ENCODE assay signal across 24 cellular contexts in genomic region chr4:158863296-158863695, GRCh38.
"Had no signal": no experiment of that assay in that cellular context is flagged by ENCODE, and none has a peak within 500 bp of the region (broad histone marks: within the 10 kb centered on the region; RNA-seq: fewer than 3 reads in every experiment).

No MANE protein-coding gene starts in this region.

- H3K27ac Mint-ChIP-seq: activated B cell treated with CpG ODN at 0.5 μM for 24 hours; activated CD4-positive, alpha-beta T cell treated with anti-CD3 and anti-CD28 coated beads for 36 hours; activated naive CD8-positive, alpha-beta T cell; activated T-helper 2 cell treated with anti-CD3 and anti-CD28 coated beads, Interferon-gamma antibody, Interleukin-2, Interleukin-4, amounts not matched to agents 10 μg/mL and 5 μg/mL and 100 μg/mL, durations not matched to agents 14 hours and 24 hours and 36 hours; naive thymus-derived CD8-positive, alpha-beta T cell; type B pancreatic cell had no signal

- H3K9me3 ChIP-seq: adrenal gland, ascending aorta, colonic mucosa, esophagus squamous epithelium, gastrocnemius medialis, left ventricle myocardium inferior, prostate gland, thoracic aorta had no signal

- H3K27me3 Mint-ChIP-seq: activated CD4-positive, alpha-beta T cell treated with anti-CD3 and anti-CD28 coated beads for 36 hours; activated naive CD8-positive, alpha-beta T cell; naive thymus-derived CD8-positive, alpha-beta T cell; type B pancreatic cell had no signal

- H3K4me3 ChIP-seq: adrenal gland, ascending aorta, colonic mucosa, dorsolateral prefrontal cortex, esophagus squamous epithelium, gastrocnemius medialis, left ventricle myocardium inferior, prostate gland, thoracic aorta had no signal

- H3K9me3 Mint-ChIP-seq: activated B cell treated with CpG ODN at 0.5 μM for 24 hours; activated T-cell treated with anti-CD3 and anti-CD28 coated beads, Interleukin-2, amount 50 U/mL, for 4 hours; activated T-helper 2 cell treated with anti-CD3 and anti-CD28 coated beads, Interferon-gamma antibody, Interleukin-2, Interleukin-4, amounts not matched to agents 10 μg/mL and 5 μg/mL and 100 μg/mL, durations not matched to agents 14 hours and 24 hours and 36 hours; naive thymus-derived CD8-positive, alpha-beta T cell; type B pancreatic cell had no signal

- H3K27ac ChIP-seq: adrenal gland, ascending aorta, brain microvascular endothelial cell, colonic mucosa, esophagus squamous epithelium, left ventricle myocardium inferior, prostate gland, thoracic aorta had no signal

- H3K4me3 Mint-ChIP-seq: activated B cell treated with CpG ODN at 0.5 μM for 24 hours; activated CD4-positive, alpha-beta T cell treated with anti-CD3 and anti-CD28 coated beads for 36 hours; activated naive CD8-positive, alpha-beta T cell; activated T-cell treated with anti-CD3 and anti-CD28 coated beads, Interleukin-2, amount 50 U/mL, for 4 hours; naive thymus-derived CD8-positive, alpha-beta T cell; type B pancreatic cell had no signal

- H3K27me3 ChIP-seq: adrenal gland, ascending aorta, brain microvascular endothelial cell, colonic mucosa, dorsolateral prefrontal cortex, esophagus squamous epithelium, gastrocnemius medialis had no signal

- DNase-seq: activated B cell treated with CpG ODN at 0.5 μM for 24 hours; activated CD4-positive, alpha-beta T cell treated with anti-CD3 and anti-CD28 coated beads for 36 hours; activated CD4-positive, alpha-beta T cell treated with anti-CD3 and anti-CD28 coated beads, Interleukin-2, amount 50 U/mL, for 4 hours; activated CD8-positive, alpha-beta memory T cell treated with anti-CD3 and anti-CD28 coated beads, Interleukin-2, amount 50 U/mL, for 48 hours; activated naive CD4-positive, alpha-beta T cell; activated T-cell treated with anti-CD3 and anti-CD28 coated beads, Interleukin-2, amount 50 U/mL, for 4 hours; adrenal gland; brain microvascular endothelial cell; central memory CD4-positive, alpha-beta T cell; colonic mucosa; esophagus squamous epithelium; gastrocnemius medialis; hypothalamus; left ventricle myocardium inferior; naive thymus-derived CD8-positive, alpha-beta T cell; stimulated activated CD4-positive, alpha-beta T cell treated with anti-CD3 and anti-CD28 coated beads, Interleukin-2, amount 100 ng/mL, for 48 hours; stimulated activated naive CD4-positive, alpha-beta T cell treated with Interleukin-2 at 50 U/mL for 16 hours had no signal

- H3K36me3 ChIP-seq: prostate gland had no signal

- H3K4me1 Mint-ChIP-seq: naive thymus-derived CD8-positive, alpha-beta T cell had no signal

- H3K4me1 ChIP-seq: adrenal gland, ascending aorta, colonic mucosa, esophagus squamous epithelium, prostate gland had no signal
